ENCODE assay signal across 1 cellular context in genomic region chr11:45917623-45918330, GRCh38.
A peak's percentile ranks its signal among the peaks of the same experiment; 100 is the strongest.
TF ChIP-seq lines count a peak whose summit lies in the region.

Gene PEX16 (minus strand): TSS chr11:45917877. CDS start chr11:45917811, 66 bp downstream.

TF ChIP-seq in HepG2, 621 proteins besides CTCF, POLR2A, EP300 and RAD21 (continued from another document and continues in another):
- TF ChIP-seq PLSCR1 (CRISPR knock-in tag; IDR thresholded peaks at IDR 0.05; ENCODE audit: borderline replicate concordance), result no peak
- no peak for TF ChIP-seq ZNF850 (CRISPR knock-in tag; conservative IDR thresholded peaks at IDR 0.05)
- TF ChIP-seq ZNF383 (CRISPR knock-in tag; IDR thresholded peaks at IDR 0.05; ENCODE audit: borderline replicate concordance), result no peak
- no peak for TF ChIP-seq DPF2 (CRISPR knock-in tag; IDR thresholded peaks at IDR 0.05; ENCODE audit: borderline replicate concordance, low read depth)
- 0 out of 2 replicates have a peak, but pooled peaks have one; percentile 36 for TF ChIP-seq SMAD9 (CRISPR knock-in tag; IDR thresholded peaks at IDR 0.05)
- no peak for TF ChIP-seq ZNF615 (CRISPR knock-in tag; IDR thresholded peaks at IDR 0.05; ENCODE audit: borderline replicate concordance)
- TF ChIP-seq SPEN (CRISPR knock-in tag; IDR thresholded peaks at IDR 0.05; ENCODE audit: low read depth), result peak; percentile 78; the same call in 1 of the 2 replicates
- TF ChIP-seq JDP2 (CRISPR knock-in tag; IDR thresholded peaks at IDR 0.05; ENCODE audit: borderline replicate concordance), result no peak
- TF ChIP-seq ZNF652 (CRISPR knock-in tag; IDR thresholded peaks at IDR 0.05; ENCODE audit: borderline replicate concordance, low read depth), result no peak
- TF ChIP-seq HNF4A (CRISPR knock-in tag; IDR thresholded peaks at IDR 0.05), result peak; percentile 58
- no peak for TF ChIP-seq RELA (CRISPR knock-in tag; IDR thresholded peaks at IDR 0.05)
- no peak for TF ChIP-seq ATF5 (CRISPR knock-in tag; IDR thresholded peaks at IDR 0.05; ENCODE audit: low read depth)
- TF ChIP-seq HMG20B (CRISPR knock-in tag; conservative IDR thresholded peaks at IDR 0.05), result no peak
- peak; percentile 74 for TF ChIP-seq NR2F6 (IDR thresholded peaks at IDR 0.05)
- TF ChIP-seq NR2F6 (CRISPR knock-in tag; IDR thresholded peaks at IDR 0.05), result peak; percentile 68
- TF ChIP-seq TFE3 (CRISPR knock-in tag; IDR thresholded peaks at IDR 0.05), result no peak
- TF ChIP-seq PATZ1 (CRISPR knock-in tag; IDR thresholded peaks at IDR 0.05), result no peak; the same call in 1 of the 2 replicates
- no peak for TF ChIP-seq ZKSCAN1 (IDR thresholded peaks at IDR 0.05; ENCODE audit: low read length)
- TF ChIP-seq ZSCAN20 (CRISPR knock-in tag; IDR thresholded peaks at IDR 0.05; ENCODE audit: borderline replicate concordance), result no peak
- TF ChIP-seq TCF12 (IDR thresholded peaks at IDR 0.05), result no peak
- no peak for TF ChIP-seq TCF12 (CRISPR knock-in tag; IDR thresholded peaks at IDR 0.05)
- peak; percentile 73; the same call in 1 of the 2 replicates for TF ChIP-seq ZNF691 (CRISPR knock-in tag; IDR thresholded peaks at IDR 0.05; ENCODE audit: borderline replicate concordance, low read depth)
- no peak; the same call in 1 of the 2 replicates for TF ChIP-seq BCL3 (CRISPR knock-in tag; IDR thresholded peaks at IDR 0.05)
- peak; percentile 87 for TF ChIP-seq THAP11 (CRISPR knock-in tag; IDR thresholded peaks at IDR 0.05)
- no peak for TF ChIP-seq TBX3 (IDR thresholded peaks at IDR 0.05; ENCODE audit: borderline replicate concordance)
- no peak for TF ChIP-seq SKIL (CRISPR knock-in tag; IDR thresholded peaks at IDR 0.05; ENCODE audit: borderline replicate concordance)
- no peak; the same call in 1 of the 2 replicates for TF ChIP-seq TFAP4 (IDR thresholded peaks at IDR 0.05; ENCODE audit: borderline replicate concordance, low read depth)
- TF ChIP-seq ZNF639 (CRISPR knock-in tag; conservative IDR thresholded peaks at IDR 0.05), result peak; percentile 73; the same call in 1 of the 2 replicates
- TF ChIP-seq ZNF740 (CRISPR knock-in tag; IDR thresholded peaks at IDR 0.05), result no peak
- no peak for TF ChIP-seq ZNF879 (CRISPR knock-in tag; IDR thresholded peaks at IDR 0.05)
- TF ChIP-seq GLI4 (CRISPR knock-in tag; IDR thresholded peaks at IDR 0.05; ENCODE audit: borderline replicate concordance), result no peak
- no peak for TF ChIP-seq CCAR2 (optimal IDR thresholded peaks at IDR 0.05; ENCODE audit: low read depth, low read length)
- TF ChIP-seq ZNF557 (CRISPR knock-in tag; IDR thresholded peaks at IDR 0.05), result no peak
- TF ChIP-seq KIAA2018 (CRISPR knock-in tag; IDR thresholded peaks at IDR 0.05; ENCODE audit: borderline replicate concordance), result no peak
- peak; percentile 56; the same call in 1 of the 2 replicates for TF ChIP-seq RFX3 (CRISPR knock-in tag; IDR thresholded peaks at IDR 0.05)
- peak; percentile 50; the same call in 1 of the 2 replicates for TF ChIP-seq E2F1 (CRISPR knock-in tag; IDR thresholded peaks at IDR 0.05)
- no peak for TF ChIP-seq NR3C1 (CRISPR knock-in tag; IDR thresholded peaks at IDR 0.05)
